Comparison of ENCODE assay signal across 9 cellular contexts in genomic region chr2:3827673-3828575, GRCh38.
A peak's percentile ranks its signal among the peaks of the same experiment; 100 is the strongest.
DNase-seq lines count a peak whose midpoint lies in the region; ATAC-seq and TF ChIP-seq lines count a peak whose summit lies in the region.
"Had no signal": no experiment of that assay in that cellular context is flagged by ENCODE, and none has a peak within 500 bp of the region (broad histone marks: within the 10 kb centered on the region; RNA-seq: fewer than 3 reads in every experiment).

No MANE protein-coding gene starts in this region.

- H3K9me3 Mint-ChIP-seq in activated CD4-positive, alpha-beta T cell treated with anti-CD3 and anti-CD28 coated beads, Interleukin-2, amount 10 ng/mL, durations not matched to agents 24 days and 14 days, result no peaks in the 10 kb centered on the region
- H3K9me3 Mint-ChIP-seq in chondrocyte (ENCODE audit: low read depth) (peaks cover 10% of the 10 kb centered on the region), progenitor cell of endocrine pancreas (ENCODE audit: low read depth) (peaks cover 9% of the 10 kb centered on the region)

- TF ChIP-seq CTCF in chondrocyte (IDR thresholded peaks at IDR 0.05), result peak; percentile 82
- peak; percentile 67 for TF ChIP-seq CTCF in progenitor cell of endocrine pancreas (IDR thresholded peaks at IDR 0.05; ENCODE audit: unreplicated experiment)

- H3K4me3 Mint-ChIP-seq in activated CD4-positive, alpha-beta T cell treated with anti-CD3 and anti-CD28 coated beads, Interleukin-2, amount 10 ng/mL, durations not matched to agents 24 days and 14 days, result no peak overlapping the region
- no peak overlapping the region for H3K4me3 Mint-ChIP-seq in chondrocyte (ENCODE audit: unreplicated experiment)
- H3K4me3 Mint-ChIP-seq in progenitor cell of endocrine pancreas (ENCODE audit: low read depth), result no peak overlapping the region
- H3K4me3 Mint-ChIP-seq: activated T-cell treated with anti-CD3 and anti-CD28 coated beads, Interleukin-2, amount 50 U/mL, for 72 hours had no signal

- H3K4me1 Mint-ChIP-seq in activated CD4-positive, alpha-beta T cell treated with anti-CD3 and anti-CD28 coated beads, Interleukin-2, amount 10 ng/mL, durations not matched to agents 24 days and 14 days, result no peaks in the 10 kb centered on the region
- no peaks in the 10 kb centered on the region for H3K4me1 Mint-ChIP-seq in chondrocyte (ENCODE audit: low read depth)
- no peaks in the 10 kb centered on the region for H3K4me1 Mint-ChIP-seq in progenitor cell of endocrine pancreas (ENCODE audit: low read depth)

- H3K27ac Mint-ChIP-seq in activated CD4-positive, alpha-beta T cell treated with anti-CD3 and anti-CD28 coated beads, Interleukin-2, amount 10 ng/mL, durations not matched to agents 24 days and 14 days, result no peak overlapping the region
- H3K27ac Mint-ChIP-seq in chondrocyte (ENCODE audit: unreplicated experiment) (no peak overlapping the region), progenitor cell of endocrine pancreas (no peak overlapping the region)
- H3K27ac Mint-ChIP-seq: activated T-cell treated with anti-CD3 and anti-CD28 coated beads, Interleukin-2, amount 50 U/mL, for 72 hours had no signal

- ATAC-seq in HG02610 (IDR thresholded peaks at IDR 0.05; ENCODE audit: unreplicated experiment) (no peak), HG03565 (IDR thresholded peaks at IDR 0.05; ENCODE audit: unreplicated experiment) (no peak)
- ATAC-seq: activated T-cell treated with anti-CD3 and anti-CD28 coated beads, Interleukin-2, amount 50 U/mL, for 72 hours had no signal

- intact Hi-C loops in activated CD4-positive, alpha-beta T cell treated with anti-CD3 and anti-CD28 coated beads, Interleukin-2, amount 10 ng/mL, durations not matched to agents 24 days and 14 days (cut with micrococcal nuclease), result no loop called here

- H3K27me3 Mint-ChIP-seq in activated CD4-positive, alpha-beta T cell treated with anti-CD3 and anti-CD28 coated beads, Interleukin-2, amount 10 ng/mL, durations not matched to agents 24 days and 14 days, result no peaks in the 10 kb centered on the region
- peaks cover 7% of the 10 kb centered on the region for H3K27me3 Mint-ChIP-seq in chondrocyte (ENCODE audit: low read depth)
- H3K27me3 Mint-ChIP-seq in progenitor cell of endocrine pancreas, result peaks cover 3% of the 10 kb centered on the region

- peak; percentile 64 for DNase-seq in activated CD4-positive, alpha-beta T cell treated with anti-CD3 and anti-CD28 coated beads, Interleukin-2, amount 10 ng/mL, durations not matched to agents 24 days and 14 days
- no peak for DNase-seq in activated CD4-positive, alpha-beta T cell treated with anti-CD3 and anti-CD28 coated beads for 1 hour
- peak; percentile 4 for DNase-seq in KG1 (lab: John Stamatoyannopoulos, UW)
- no peak for DNase-seq in chondrocyte (ENCODE audit: low spot score)
- DNase-seq in progenitor cell of endocrine pancreas (ENCODE audit: low spot score, unreplicated experiment), result no peak
- no peak for DNase-seq in activated gamma-delta T cell treated with Interleukin-2 at 50 U/mL for 16 hours

- no peaks in the 10 kb centered on the region for H3K36me3 Mint-ChIP-seq in activated CD4-positive, alpha-beta T cell treated with anti-CD3 and anti-CD28 coated beads, Interleukin-2, amount 10 ng/mL, durations not matched to agents 24 days and 14 days (ENCODE audit: low read depth)
- H3K36me3 Mint-ChIP-seq in chondrocyte (ENCODE audit: low read depth) (peaks cover 1% of the 10 kb centered on the region), progenitor cell of endocrine pancreas (ENCODE audit: insufficient read depth) (no peaks in the 10 kb centered on the region)

Comparison
In these comparisons a context has a peak if more than half of its experiments do, and no peak if none do; other contexts are left out.
1. DNase-seq: peak in activated CD4-positive, alpha-beta T cell treated with anti-CD3 and anti-CD28 coated beads, Interleukin-2, amount 10 ng/mL, durations not matched to agents 24 days and 14 days (single experiment) and KG1 (single experiment); none in activated CD4-positive, alpha-beta T cell treated with anti-CD3 and anti-CD28 coated beads for 1 hour (single experiment), chondrocyte (single experiment), progenitor cell of endocrine pancreas (single experiment) and activated gamma-delta T cell treated with Interleukin-2 at 50 U/mL for 16 hours (single experiment).